Comparison of ENCODE assay signal across 8 cellular contexts in the genomic region with DNA sequence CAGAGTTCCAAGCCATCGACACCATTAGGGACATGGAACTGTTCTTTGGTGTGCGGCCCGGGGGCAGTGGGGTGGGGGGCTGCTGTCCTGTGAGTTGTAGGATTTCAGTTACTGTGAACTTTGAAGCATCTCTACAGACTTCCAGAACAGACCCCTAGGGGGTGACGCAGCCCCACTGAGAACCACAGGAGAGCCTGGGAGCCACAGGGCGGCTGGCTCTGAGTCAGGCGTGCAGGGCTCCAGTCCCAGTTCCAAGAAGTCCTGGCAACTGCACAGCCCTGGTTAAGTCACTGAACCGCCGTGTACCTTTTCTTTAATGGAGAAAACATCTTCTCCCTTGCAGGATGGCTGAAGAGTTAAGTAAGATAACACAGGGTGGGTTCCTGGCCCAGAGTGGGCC. TPM values are rescaled to one million over a fixed set of nuclear protein-coding genes. Genes with fewer than 3 reads are reported as not detected.
DNase-seq lines count a peak whose midpoint lies in the region; ATAC-seq and TF ChIP-seq lines count a peak whose summit lies in the region.

No MANE protein-coding gene starts in this region.

- H3K9me3 Mint-ChIP-seq in Calu3 (ENCODE audit: low read depth, unreplicated experiment): peaks cover 3% of the 10 kb centered on the region

- peak; percentile 62 for DNase-seq in OCI-M1 (lab: John Stamatoyannopoulos, UW)
- DNase-seq in epithelial cell of esophagus (ENCODE audit: low read depth): peak; percentile 55
- DNase-seq in myocyte (ENCODE audit: low read depth): peak; percentile 86
- no peak for DNase-seq in Calu3
- no peak for DNase-seq in NCI-H1436 (lab: John Stamatoyannopoulos, UW)
- DNase-seq in NCI-H526 treated with DMSO at 0.1 percent for 48 hours (lab: John Stamatoyannopoulos, UW): no peak

- ATAC-seq in GM19397 (IDR thresholded peaks at IDR 0.05; ENCODE audit: unreplicated experiment): no peak

- no peaks in the 10 kb centered on the region for H3K27me3 Mint-ChIP-seq in Calu3 (ENCODE audit: unreplicated experiment)

- no peaks in the 10 kb centered on the region for H3K36me3 Mint-ChIP-seq in Calu3 (ENCODE audit: insufficient read depth, unreplicated experiment)

- H3K4me3 Mint-ChIP-seq in Calu3 (ENCODE audit: low read depth, unreplicated experiment): no peak overlapping the region

- BruUV-seq in Calu3 (replicated peaks; lab: Mats Ljungman, UMichigan): no TSS peak

- no peaks in the 10 kb centered on the region for H3K4me1 Mint-ChIP-seq in Calu3 (ENCODE audit: low read depth, unreplicated experiment)

- CTCF ChIA-PET in Calu3 (lab: Charles Lee): no interaction called here

- no peak overlapping the region for H3K27ac Mint-ChIP-seq in Calu3 (ENCODE audit: unreplicated experiment)

- TF ChIP-seq CTCF in GM12873 (IDR thresholded peaks at IDR 0.05; ENCODE audit: insufficient read depth, low read depth, low read length, missing control alignments): peak; percentile 17
- peak; percentile 53 for TF ChIP-seq CTCF in epithelial cell of esophagus (IDR thresholded peaks at IDR 0.05; ENCODE audit: insufficient read depth, low read depth, low read length, missing control alignments)
- TF ChIP-seq CTCF in Calu3 (IDR thresholded peaks at IDR 0.05; ENCODE audit: unreplicated experiment): no peak

- H3K4me3 ChIP-seq in epithelial cell of esophagus (ENCODE audit: low read length): no peak overlapping the region

- intact Hi-C loops in Calu3 (cut with micrococcal nuclease; ENCODE audit: unreplicated experiment): no loop called here

RNA-seq across cellular contexts. Expression of a gene that starts 23.5 kb away (rescaled TPM):
- total RNA-seq in myocyte (0.16 and 0.42 TPM in 2 replicates), Calu3 (2022) (not detected in 2 replicates)
- polyA plus RNA-seq in myocyte (2012): 0.29 TPM

Comparison
In these comparisons a context has a peak if more than half of its experiments do, and no peak if none do; other contexts are left out.
1. DNase-seq: peak in OCI-M1 (single experiment), epithelial cell of esophagus (single experiment) and myocyte (single experiment); none in Calu3 (single experiment), NCI-H1436 (single experiment) and NCI-H526 treated with DMSO at 0.1 percent for 48 hours (single experiment).